In the genomic region with DNA sequence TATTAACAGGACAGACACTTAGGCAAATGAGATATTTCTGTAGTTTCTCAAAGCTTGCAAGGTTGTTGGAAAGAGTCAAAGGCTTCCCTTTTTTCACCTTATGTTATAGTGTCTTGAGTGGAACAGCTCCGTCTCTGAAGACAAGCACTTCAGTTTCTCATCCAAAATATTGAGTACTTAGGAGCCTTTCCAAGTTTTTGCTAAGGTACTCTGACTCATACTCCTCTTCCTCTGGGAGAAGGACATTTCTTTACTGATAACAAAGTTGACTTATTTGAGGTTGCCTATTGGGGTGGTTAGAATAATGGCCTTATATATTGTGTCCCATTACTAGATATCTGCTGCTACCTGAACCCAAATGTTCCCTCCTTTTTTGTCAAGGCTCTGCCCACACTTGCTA, we compare ENCODE assay signal across 18 cellular contexts.
"Had no signal": no experiment of that assay in that cellular context is flagged by ENCODE, and none has a peak within 500 bp of the region (broad histone marks: within the 10 kb centered on the region; RNA-seq: fewer than 3 reads in every experiment).

No MANE protein-coding gene starts in this region.

- H3K27ac ChIP-seq: epithelial cell of prostate, esophagus muscularis mucosa, hepatocyte, neutrophil, spleen, testis, transverse colon had no signal

- H3K27me3 ChIP-seq: esophagus muscularis mucosa, hepatocyte, neutrophil, spleen, testis, transverse colon had no signal

- H3K4me2 ChIP-seq: hepatocyte had no signal

- H3K79me2 ChIP-seq: hepatocyte had no signal

- DNase-seq: effector memory CD8-positive, alpha-beta T cell; foreskin melanocyte; head of caudate nucleus; mammary epithelial cell; naive thymus-derived CD4-positive, alpha-beta T cell; spleen; stimulated activated CD4-positive, alpha-beta T cell treated with anti-CD3 and anti-CD28 coated beads, Interleukin-2, amount 100 ng/mL, for 24 hours; stimulated activated CD4-positive, alpha-beta T cell treated with anti-CD3 and anti-CD28 coated beads, Interleukin-4, amount 100 ng/mL, for 4 hours; stimulated activated naive B cell treated with anti-CD40 and anti-IgM and Interleukin-4, amounts not matched to agents 10 μg/mL and 1 μg/mL and 100 μg/mL, for 72 hours; stimulated activated naive CD8-positive, alpha-beta T cell treated with anti-CD3 and anti-CD28 coated beads, Interleukin-15, amount 100 ng/mL, for 72 hours; testis; transverse colon had no signal

- H3K4me1 ChIP-seq: esophagus muscularis mucosa, spleen, testis, transverse colon had no signal

- H3K9me3 ChIP-seq: neutrophil, testis had no signal

- H2AFZ ChIP-seq: hepatocyte had no signal

- FAIRE-seq: colon had no signal

- ATAC-seq: effector memory CD8-positive, alpha-beta T cell; naive thymus-derived CD4-positive, alpha-beta T cell; sciatic nerve; stimulated activated naive B cell treated with anti-CD40 and anti-IgM and Interleukin-4, amounts not matched to agents 10 μg/mL and 1 μg/mL and 100 μg/mL, for 72 hours; stimulated activated naive CD8-positive, alpha-beta T cell treated with anti-CD3 and anti-CD28 coated beads, Interleukin-15, amount 100 ng/mL, for 72 hours had no signal

- H3K36me3 ChIP-seq: esophagus muscularis mucosa, neutrophil, spleen, transverse colon had no signal

- H3K4me3 ChIP-seq: esophagus muscularis mucosa, hepatocyte, spleen, testis, transverse colon had no signal
